Comparison of ENCODE assay signal across 1 cellular context in genomic region chr16:58196898-58197313, GRCh38.
TF ChIP-seq lines count a peak whose summit lies in the region.

No MANE protein-coding gene starts in this region.

TF ChIP-seq in GM23338, 12 proteins besides CTCF, POLR2A, EP300 and RAD21 (continued from another document):
- TF ChIP-seq, protein P1, sequence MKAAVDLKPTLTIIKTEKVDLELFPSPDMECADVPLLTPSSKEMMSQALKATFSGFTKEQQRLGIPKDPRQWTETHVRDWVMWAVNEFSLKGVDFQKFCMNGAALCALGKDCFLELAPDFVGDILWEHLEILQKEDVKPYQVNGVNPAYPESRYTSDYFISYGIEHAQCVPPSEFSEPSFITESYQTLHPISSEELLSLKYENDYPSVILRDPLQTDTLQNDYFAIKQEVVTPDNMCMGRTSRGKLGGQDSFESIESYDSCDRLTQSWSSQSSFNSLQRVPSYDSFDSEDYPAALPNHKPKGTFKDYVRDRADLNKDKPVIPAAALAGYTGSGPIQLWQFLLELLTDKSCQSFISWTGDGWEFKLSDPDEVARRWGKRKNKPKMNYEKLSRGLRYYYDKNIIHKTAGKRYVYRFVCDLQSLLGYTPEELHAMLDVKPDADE (IDR thresholded peaks at IDR 0.05), result no peak
- TF ChIP-seq JUNB (IDR thresholded peaks at IDR 0.05; ENCODE audit: unreplicated experiment) (no peak), REST (IDR thresholded peaks at IDR 0.05; ENCODE audit: unreplicated experiment) (no peak)
TF ChIP-seq in GM23338: peak in this region for 0.
